2 cellular contexts compared by ENCODE assay signal in the genomic region with DNA sequence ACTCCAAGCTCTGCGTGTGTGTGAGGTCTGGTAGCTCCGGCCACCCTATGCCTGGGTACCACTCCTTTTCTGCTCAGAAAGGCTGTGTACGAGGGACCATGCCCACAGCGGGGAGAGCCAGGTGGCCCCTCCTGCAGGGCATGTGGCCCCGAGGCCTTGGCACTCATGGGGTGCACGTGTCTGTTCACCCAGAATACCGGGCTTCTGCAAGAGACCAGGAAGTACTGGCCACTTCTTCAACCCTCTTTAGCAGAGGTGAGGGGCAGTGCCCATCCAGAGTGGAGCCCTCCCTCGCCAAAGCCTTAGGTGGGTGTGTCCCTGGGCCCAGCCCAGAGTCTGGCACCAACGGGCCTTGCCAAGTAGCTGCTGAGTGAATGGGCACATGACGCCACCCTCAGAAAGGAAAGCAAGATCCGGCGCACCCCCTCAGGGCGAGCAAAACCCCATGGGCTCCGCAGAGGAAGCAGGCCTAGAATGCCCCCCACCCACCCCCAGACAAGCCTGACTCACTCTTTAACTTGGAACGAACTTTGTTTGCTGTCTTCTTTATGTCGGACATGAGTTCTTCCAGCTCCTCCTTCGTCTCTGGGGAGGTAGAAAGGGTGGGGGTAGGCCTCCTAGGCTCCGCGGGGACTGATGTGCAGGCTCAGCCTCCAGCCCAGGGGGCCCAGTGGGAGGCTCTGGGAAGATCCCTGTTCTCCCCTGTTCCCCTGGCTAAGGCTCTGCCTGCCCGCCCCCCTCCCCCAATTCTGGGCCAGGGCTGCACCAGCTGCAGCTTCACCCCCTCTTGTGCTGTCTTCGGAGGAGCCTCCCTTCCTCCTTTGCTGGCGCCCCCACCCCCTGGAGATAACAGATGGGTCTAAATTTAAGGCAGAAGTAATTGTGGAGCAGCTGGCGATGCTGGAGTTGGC.
TF ChIP-seq lines count a peak whose summit lies in the region.

No MANE protein-coding gene starts in this region.

TF ChIP-seq in IMR-90, 13 proteins besides CTCF, POLR2A, EP300 and RAD21:
- no peak for TF ChIP-seq CEBPB (IDR thresholded peaks at IDR 0.05; ENCODE audit: low read depth, low read length)
- TF ChIP-seq BHLHE40 (IDR thresholded peaks at IDR 0.05; ENCODE audit: low read depth, low read length), result no peak
- no peak for TF ChIP-seq RFX5 (IDR thresholded peaks at IDR 0.05; ENCODE audit: low read depth, low read length)
- TF ChIP-seq CHD1 (IDR thresholded peaks at IDR 0.05; ENCODE audit: low read depth, low read length), result no peak
- TF ChIP-seq RCOR1 (IDR thresholded peaks at IDR 0.05; ENCODE audit: insufficient replicate concordance, low read length), result no peak
- TF ChIP-seq FOS (IDR thresholded peaks at IDR 0.05; ENCODE audit: low read depth, low read length), result no peak

TF ChIP-seq in WTC11, 78 proteins besides CTCF, POLR2A, EP300 and RAD21:
- TF ChIP-seq FOXP1 (CRISPR knock-in tag; IDR thresholded peaks at IDR 0.05; ENCODE audit: borderline replicate concordance) (no peak), SMAD3 (CRISPR knock-in tag; IDR thresholded peaks at IDR 0.05; ENCODE audit: borderline replicate concordance) (no peak), IRF2 (CRISPR knock-in tag; IDR thresholded peaks at IDR 0.05; ENCODE audit: borderline replicate concordance, low read depth) (no peak), TEAD4 (CRISPR knock-in tag; IDR thresholded peaks at IDR 0.05) (no peak), ESRRA (CRISPR knock-in tag; IDR thresholded peaks at IDR 0.05; ENCODE audit: borderline replicate concordance) (no peak), ZNF423 (CRISPR knock-in tag; IDR thresholded peaks at IDR 0.05) (no peak), NR3C1 (CRISPR knock-in tag; conservative IDR thresholded peaks at IDR 0.05; ENCODE audit: low read depth) (no peak), EMX1 (CRISPR knock-in tag; IDR thresholded peaks at IDR 0.05) (no peak), GABPB1 (CRISPR knock-in tag; IDR thresholded peaks at IDR 0.05) (no peak), ELF4 (CRISPR knock-in tag; IDR thresholded peaks at IDR 0.05; ENCODE audit: low read depth) (no peak), ETV6 (CRISPR knock-in tag; IDR thresholded peaks at IDR 0.05) (no peak), PRRX2 (CRISPR knock-in tag; IDR thresholded peaks at IDR 0.05) (no peak), SP1 (CRISPR knock-in tag; conservative IDR thresholded peaks at IDR 0.05) (no peak), TEAD1 (CRISPR knock-in tag; IDR thresholded peaks at IDR 0.05) (no peak), ZNF396 (CRISPR knock-in tag; IDR thresholded peaks at IDR 0.05; ENCODE audit: borderline replicate concordance) (no peak)
- TF ChIP-seq, protein P1, sequence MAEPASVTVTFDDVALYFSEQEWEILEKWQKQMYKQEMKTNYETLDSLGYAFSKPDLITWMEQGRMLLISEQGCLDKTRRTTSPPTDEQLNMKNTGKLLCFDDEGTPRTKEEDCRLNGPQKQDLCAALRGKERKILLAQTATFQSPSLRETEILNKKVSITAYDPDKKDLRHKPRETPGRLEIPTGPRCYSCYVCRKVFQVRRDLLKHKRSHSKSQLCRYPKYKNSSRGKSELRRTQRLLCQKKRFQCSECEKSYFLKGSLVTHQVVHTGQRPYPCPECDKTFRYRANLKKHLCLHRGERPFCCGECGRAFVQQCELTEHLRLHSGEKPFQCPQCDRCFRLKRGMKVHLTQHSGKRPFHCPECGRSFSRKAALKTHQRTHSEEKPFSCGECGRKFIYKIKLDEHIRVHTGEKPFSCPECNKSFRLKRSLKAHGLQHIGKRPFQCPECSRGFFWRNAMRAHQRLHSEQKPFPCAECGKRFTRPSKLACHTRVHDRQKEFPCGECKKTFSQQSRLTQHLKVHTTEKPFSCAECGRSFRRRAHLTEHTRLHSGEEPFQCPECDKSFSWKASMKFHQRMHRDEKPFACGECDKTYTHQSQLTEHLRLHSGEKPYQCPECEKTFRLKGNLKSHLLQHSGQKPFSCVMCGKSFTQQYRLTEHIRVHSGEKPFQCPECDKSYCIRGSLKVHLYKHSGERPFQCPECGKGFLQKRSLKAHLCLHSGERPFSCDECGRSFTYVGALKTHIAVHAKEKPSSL (CRISPR knock-in tag; conservative IDR thresholded peaks at IDR 0.05), result no peak
- TF ChIP-seq, protein P2, sequence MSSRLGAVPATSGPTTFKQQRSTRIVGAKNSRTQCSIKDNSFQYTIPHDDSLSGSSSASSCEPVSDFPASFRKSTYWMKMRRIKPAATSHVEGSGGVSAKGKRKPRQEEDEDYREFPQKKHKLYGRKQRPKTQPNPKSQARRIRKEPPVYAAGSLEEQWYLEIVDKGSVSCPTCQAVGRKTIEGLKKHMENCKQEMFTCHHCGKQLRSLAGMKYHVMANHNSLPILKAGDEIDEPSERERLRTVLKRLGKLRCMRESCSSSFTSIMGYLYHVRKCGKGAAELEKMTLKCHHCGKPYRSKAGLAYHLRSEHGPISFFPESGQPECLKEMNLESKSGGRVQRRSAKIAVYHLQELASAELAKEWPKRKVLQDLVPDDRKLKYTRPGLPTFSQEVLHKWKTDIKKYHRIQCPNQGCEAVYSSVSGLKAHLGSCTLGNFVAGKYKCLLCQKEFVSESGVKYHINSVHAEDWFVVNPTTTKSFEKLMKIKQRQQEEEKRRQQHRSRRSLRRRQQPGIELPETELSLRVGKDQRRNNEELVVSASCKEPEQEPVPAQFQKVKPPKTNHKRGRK (CRISPR knock-in tag; IDR thresholded peaks at IDR 0.05; ENCODE audit: borderline replicate concordance), result no peak
- TF ChIP-seq, protein P3, sequence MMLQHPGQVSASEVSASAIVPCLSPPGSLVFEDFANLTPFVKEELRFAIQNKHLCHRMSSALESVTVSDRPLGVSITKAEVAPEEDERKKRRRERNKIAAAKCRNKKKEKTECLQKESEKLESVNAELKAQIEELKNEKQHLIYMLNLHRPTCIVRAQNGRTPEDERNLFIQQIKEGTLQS (CRISPR knock-in tag; conservative IDR thresholded peaks at IDR 0.05), result no peak
TF ChIP-seq in WTC11: peak in this region for 0.
